ENCODE assay signal across 9 cellular contexts in genomic region chr2:167550448-167550847, GRCh38.
A peak's percentile ranks its signal among the peaks of the same experiment; 100 is the strongest.
DNase-seq lines count a peak whose midpoint lies in the region; ATAC-seq and TF ChIP-seq lines count a peak whose summit lies in the region.
"Had no signal": no experiment of that assay in that cellular context is flagged by ENCODE, and none has a peak within 500 bp of the region (broad histone marks: within the 10 kb centered on the region; RNA-seq: fewer than 3 reads in every experiment).

No MANE protein-coding gene starts in this region.

- H4K20me1 ChIP-seq in DND-41 (ENCODE audit: insufficient read depth, low read length): no peaks in the 10 kb centered on the region
- no peaks in the 10 kb centered on the region for H4K20me1 ChIP-seq in SK-N-SH (ENCODE audit: insufficient read depth)

- intact Hi-C loops in left colon (cut with DNase I, micrococcal nuclease): no loop called here
- intact Hi-C loops in uterus (cut with DNase I; ENCODE audit: low total_unique reads): no loop called here

- TF ChIP-seq RAD21 in SK-N-SH (IDR thresholded peaks at IDR 0.05; ENCODE audit: low read length): peak; percentile 57

- POLR2A ChIA-PET in SK-N-SH (lab: Yijun Ruan, JAX): no interaction called here

- H3K4me2 ChIP-seq in DND-41 (ENCODE audit: insufficient read depth, low read length) (no peak overlapping the region), SK-N-SH (no peak overlapping the region)

- ATAC-seq in DND-41 (ENCODE audit: insufficient read depth, low read depth): no peak
- ATAC-seq in HG03159 (IDR thresholded peaks at IDR 0.05; ENCODE audit: unreplicated experiment): peak; percentile 60
- peak; percentile 59 for ATAC-seq in left colon
- no peak for ATAC-seq in HG02885 (IDR thresholded peaks at IDR 0.05; ENCODE audit: poor library complexity, unreplicated experiment)
- ATAC-seq in GM18505 (IDR thresholded peaks at IDR 0.05; ENCODE audit: unreplicated experiment): no peak
- ATAC-seq: T-cell had no signal

- TF ChIP-seq EP300 in SK-N-SH (IDR thresholded peaks at IDR 0.05; ENCODE audit: borderline replicate concordance in 1 of 2, low read depth in 1 of 2, low read length in 1 of 2): no peak

- H2AFZ ChIP-seq in DND-41 (ENCODE audit: low read depth, low read length): no peak overlapping the region
- H2AFZ ChIP-seq in SK-N-SH (ENCODE audit: low read depth): no peak overlapping the region

- H3K4me3 ChIP-seq in DND-41 (ENCODE audit: low read depth in 1 of 2, low read length in 2 of 2): no peak overlapping the region
- H3K4me3 ChIP-seq in SK-N-SH (ENCODE audit: low read depth in 2 of 2, low read length in 1 of 2): no peak overlapping the region
- H3K4me3 ChIP-seq in uterus: no peak overlapping the region

- no peaks in the 10 kb centered on the region for H3K9me3 ChIP-seq in DND-41 (ENCODE audit: insufficient read depth, low read length, severe bottlenecking)
- H3K9me3 ChIP-seq in SK-N-SH: no peaks in the 10 kb centered on the region
- H3K9me3 ChIP-seq in uterus: no peaks in the 10 kb centered on the region

- CTCF ChIA-PET in SK-N-SH (lab: Yijun Ruan, JAX): interaction anchor here (0.6 to 1.8 kb wide), 5 partner anchors 11 to 286 kb away, joined by 3 to 7 read pairs (median 4); no protein-coding TSS in a partner anchor

- H3K9me2 ChIP-seq in SK-N-SH: no peaks in the 10 kb centered on the region

- WGBS in SK-N-SH (ENCODE audit: low lambda C conversion rate): 69% methylated on average over 1 of the region's 1 CpG

- H3K36me3 ChIP-seq in DND-41 (ENCODE audit: insufficient read depth, low read length) (no peaks in the 10 kb centered on the region), SK-N-SH (replicated peaks in 1 of 2; ENCODE audit: control insufficient read depth in 1 of 2, insufficient read depth in 2 of 2, low read length in 1 of 2) (no peaks in the 10 kb centered on the region), uterus (no peaks in the 10 kb centered on the region)

- H3K27me3 ChIP-seq in DND-41 (ENCODE audit: insufficient read depth, low read length, poor library complexity) (no peaks in the 10 kb centered on the region), SK-N-SH (ENCODE audit: insufficient read depth) (no peaks in the 10 kb centered on the region), uterus (no peaks in the 10 kb centered on the region)

- H3K27ac ChIP-seq in DND-41 (ENCODE audit: low read length) (no peak overlapping the region), SK-N-SH (ENCODE audit: low read depth in 2 of 2, low read length in 1 of 2) (peak overlapping the region in 1 of 2 experiments; percentile 67; a peak in 1 of 4 replicates), uterus (no peak overlapping the region)

- TF ChIP-seq CTCF in DND-41 (IDR thresholded peaks at IDR 0.05; ENCODE audit: borderline replicate concordance, extremely low read depth, low read length, poor library complexity, severe bottlenecking): peak; percentile 50
- peak; percentile 64 for TF ChIP-seq CTCF in SK-N-SH (IDR thresholded peaks at IDR 0.05)
- no peak for TF ChIP-seq CTCF in uterus (IDR thresholded peaks at IDR 0.05)

- DNase-seq in DND-41 (no peak), SK-N-SH (peak; percentile 20), left colon (no peak), NCI-H128 (lab: John Stamatoyannopoulos, UW; ENCODE audit: unreplicated experiment) (no peak), uterus (no peak)
- DNase-seq: T-cell had no signal

- H3K79me2 ChIP-seq in DND-41 (ENCODE audit: insufficient read depth, low read length) (no peaks in the 10 kb centered on the region), SK-N-SH (ENCODE audit: insufficient read depth) (no peaks in the 10 kb centered on the region)

- H3K4me1 ChIP-seq in DND-41 (ENCODE audit: insufficient read depth, low read length): no peaks in the 10 kb centered on the region
- H3K4me1 ChIP-seq in SK-N-SH (ENCODE audit: control insufficient read depth in 1 of 2, insufficient read depth in 2 of 2, low read depth in 1 of 2, low read length in 1 of 2): peaks cover 0 to 11% of the 10 kb centered on the region in 2 experiments; a peak in 2 of 4 replicates
- no peaks in the 10 kb centered on the region for H3K4me1 ChIP-seq in uterus

- no peak overlapping the region for H3K9ac ChIP-seq in DND-41 (ENCODE audit: low read depth, low read length)
- H3K9ac ChIP-seq in SK-N-SH: no peak overlapping the region

- TF ChIP-seq POLR2A in uterus (IDR thresholded peaks at IDR 0.05) (no peak), GM18505 (IDR thresholded peaks at IDR 0.05; ENCODE audit: borderline replicate concordance, extremely low read depth, insufficient read depth, insufficient read length) (no peak)

- H3F3A ChIP-seq in SK-N-SH (replicated peaks; ENCODE audit: insufficient read depth): no peaks in the 10 kb centered on the region

TF ChIP-seq in SK-N-SH, 30 proteins besides CTCF, POLR2A, EP300 and RAD21:
- TF ChIP-seq SIN3A (IDR thresholded peaks at IDR 0.05; ENCODE audit: borderline replicate concordance, low read depth, low read length) (no peak), POLR2AphosphoS5 (IDR thresholded peaks at IDR 0.05; ENCODE audit: low read depth, low read length) (no peak), SMC3 (IDR thresholded peaks at IDR 0.05; ENCODE audit: low read depth, low read length) (peak; percentile 31; the same call in 1 of the 2 replicates), NRF1 (IDR thresholded peaks at IDR 0.05; ENCODE audit: low read depth, low read length) (no peak), RCOR1 (IDR thresholded peaks at IDR 0.05; ENCODE audit: low read length) (no peak), GABPA (IDR thresholded peaks at IDR 0.05; ENCODE audit: low read depth) (no peak), CHD2 (IDR thresholded peaks at IDR 0.05; ENCODE audit: low read length, partially characterized antibody) (no peak)

Comparison
In these comparisons a context has a peak if more than half of its experiments do, and no peak if none do; other contexts are left out.
1. ATAC-seq: peak in HG03159 (single experiment) and left colon (single experiment); none in DND-41 (single experiment), HG02885 (single experiment) and GM18505 (single experiment).
2. CTCF ChIP-seq: peak in DND-41 (single experiment) and SK-N-SH (single experiment); none in uterus (0 of 4).